18 cellular contexts compared by ENCODE assay signal in the genomic region with DNA sequence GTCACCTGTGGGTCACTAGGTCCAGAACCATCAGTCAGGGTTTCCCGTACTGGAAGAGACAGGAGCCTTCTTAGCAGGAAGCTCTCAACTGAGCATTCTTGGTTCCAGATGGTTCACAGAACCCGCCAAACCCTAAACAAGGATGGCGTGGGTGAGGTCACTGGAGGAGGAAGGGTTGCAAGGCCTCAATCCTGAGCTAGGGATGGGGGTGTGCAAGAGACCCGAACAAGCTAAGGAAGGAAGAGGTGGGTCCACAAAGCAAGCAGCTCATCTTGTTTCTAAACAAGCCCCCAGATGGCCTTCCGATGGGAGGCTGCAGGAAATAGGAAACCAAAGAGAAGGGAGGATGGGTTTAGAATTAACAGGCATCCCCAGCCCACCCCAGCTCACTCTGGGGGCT.
DNase-seq lines count a peak whose midpoint lies in the region; ATAC-seq and TF ChIP-seq lines count a peak whose summit lies in the region.
"Had no signal": no experiment of that assay in that cellular context is flagged by ENCODE, and none has a peak within 500 bp of the region (broad histone marks: within the 10 kb centered on the region; RNA-seq: fewer than 3 reads in every experiment).

No MANE protein-coding gene starts in this region.

- no peak overlapping the region for H3K4me3 ChIP-seq in right atrium auricular region
- no peak overlapping the region for H3K4me3 ChIP-seq in right lobe of liver
- no peak overlapping the region for H3K4me3 ChIP-seq in upper lobe of left lung
- H3K4me3 ChIP-seq in testis: no peak overlapping the region
- H3K4me3 ChIP-seq: hepatocyte, transverse colon had no signal

- ATAC-seq in Right ventricle myocardium inferior (no peak), right lobe of liver (peak in 3 of 4 donors; percentile 17 to 57 (median 35)), upper lobe of left lung (ENCODE audit: low FRiP score in 2 of 2) (peak in 1 of 2 donors; percentile 28), HG03175 (IDR thresholded peaks at IDR 0.05; ENCODE audit: unreplicated experiment) (no peak)

- no peak for TF ChIP-seq CTCF in right atrium auricular region (IDR thresholded peaks at IDR 0.05)
- TF ChIP-seq CTCF in right lobe of liver (IDR thresholded peaks at IDR 0.05): no peak
- TF ChIP-seq CTCF in upper lobe of left lung (IDR thresholded peaks at IDR 0.05): no peak
- no peak for TF ChIP-seq CTCF in testis (IDR thresholded peaks at IDR 0.05)

- no peaks in the 10 kb centered on the region for H3K27me3 ChIP-seq in right atrium auricular region
- H3K27me3 ChIP-seq in right lobe of liver: no peaks in the 10 kb centered on the region
- no peaks in the 10 kb centered on the region for H3K27me3 ChIP-seq in upper lobe of left lung
- H3K27me3 ChIP-seq in testis: no peaks in the 10 kb centered on the region
- H3K27me3 ChIP-seq: hepatocyte, transverse colon had no signal

- H3K4me1 ChIP-seq in right atrium auricular region (peaks cover 0 to 19% of the 10 kb centered on the region in 2 donors), right lobe of liver (no peaks in the 10 kb centered on the region), upper lobe of left lung (peaks cover 32 to 72% (median 68%) of the 10 kb centered on the region in 4 donors), testis (peaks cover 3% of the 10 kb centered on the region)
- H3K4me1 ChIP-seq: Caco-2 had no signal

- intact Hi-C loops in Right ventricle myocardium inferior (cut with DNase I): no loop called here
- intact Hi-C loops in right lobe of liver (cut with DNase I): no loop called here
- intact Hi-C loops in testis (cut with DNase I; ENCODE audit: low total_unique reads): no loop called here

- H3K36me3 ChIP-seq in right atrium auricular region (no peaks in the 10 kb centered on the region), right lobe of liver (no peaks in the 10 kb centered on the region), upper lobe of left lung (peaks cover 0 to 35% (median 9%) of the 10 kb centered on the region in 4 donors), testis (ENCODE audit: low read depth, missing control alignments) (no peaks in the 10 kb centered on the region)
- H3K36me3 ChIP-seq: transverse colon had no signal

- TF ChIP-seq POLR2A in right lobe of liver (IDR thresholded peaks at IDR 0.05) (no peak), upper lobe of left lung (IDR thresholded peaks at IDR 0.05) (no peak), testis (IDR thresholded peaks at IDR 0.05) (no peak)

- TF ChIP-seq EP300 in upper lobe of left lung (IDR thresholded peaks at IDR 0.05): peak in 3 of 4 donors; percentile 36 to 91 (median 86)

- 57% methylated on average over 2 of the region's 5 CpGs for WGBS in right lobe of liver (ENCODE audit: insufficient coverage, low coverage, low lambda C conversion rate, missing lambda C conversion rate)
- 41 to 44% methylated on average over 5 of the region's 5 CpGs for WGBS in upper lobe of left lung, 2 donors
- WGBS in testis, 2 donors: 75 to 78% methylated on average over 5 of the region's 5 CpGs

- no peak overlapping the region for H3K27ac ChIP-seq in right atrium auricular region
- H3K27ac ChIP-seq in right lobe of liver: no peak overlapping the region
- H3K27ac ChIP-seq in upper lobe of left lung: peak overlapping the region; percentile 23 to 80 (median 75)
- H3K27ac ChIP-seq in testis: no peak overlapping the region
- H3K27ac ChIP-seq: hepatocyte, HL-60, transverse colon had no signal

- DNase-seq in Right ventricle myocardium inferior (ENCODE audit: missing footprints): peak; percentile 52
- DNase-seq in right atrium auricular region (ENCODE audit: low spot score): no peak
- DNase-seq in UCSD-AML1 (lab: John Stamatoyannopoulos, UW; ENCODE audit: unreplicated experiment): peak; percentile 63
- no peak for DNase-seq in right lobe of liver
- DNase-seq in upper lobe of left lung: no peak
- no peak for DNase-seq in activated gamma-delta T cell treated with Interleukin-2 at 50 U/mL for 16 hours
- no peak for DNase-seq in testis
- DNase-seq: activated gamma-delta T cell, Caco-2, EL, H7, midbrain, NCI-H2081, NCI-H524 treated with DMSO at 0.1 percent for 48 hours, transverse colon had no signal

- H3K9me3 ChIP-seq in right atrium auricular region (no peaks in the 10 kb centered on the region), right lobe of liver (no peaks in the 10 kb centered on the region), upper lobe of left lung (no peaks in the 10 kb centered on the region), testis (no peaks in the 10 kb centered on the region)
- H3K9me3 ChIP-seq: Caco-2, transverse colon had no signal

Comparison
In these comparisons a context has a peak if more than half of its experiments do, and no peak if none do; other contexts are left out.
1. DNase-seq: peak in Right ventricle myocardium inferior (single experiment) and UCSD-AML1 (single experiment); none in right atrium auricular region (single experiment), right lobe of liver (0 of 3), upper lobe of left lung (0 of 2), activated gamma-delta T cell treated with Interleukin-2 at 50 U/mL for 16 hours (single experiment) and testis (single experiment).
2. ATAC-seq: peak in right lobe of liver (3 of 4); none in Right ventricle myocardium inferior (single experiment) and HG03175 (single experiment).
3. H3K27ac ChIP-seq: peak in upper lobe of left lung (4 of 4); none in right atrium auricular region (0 of 2), right lobe of liver (0 of 3) and testis (0 of 2).